Comparison of ENCODE assay signal across 8 cellular contexts in the genomic region with DNA sequence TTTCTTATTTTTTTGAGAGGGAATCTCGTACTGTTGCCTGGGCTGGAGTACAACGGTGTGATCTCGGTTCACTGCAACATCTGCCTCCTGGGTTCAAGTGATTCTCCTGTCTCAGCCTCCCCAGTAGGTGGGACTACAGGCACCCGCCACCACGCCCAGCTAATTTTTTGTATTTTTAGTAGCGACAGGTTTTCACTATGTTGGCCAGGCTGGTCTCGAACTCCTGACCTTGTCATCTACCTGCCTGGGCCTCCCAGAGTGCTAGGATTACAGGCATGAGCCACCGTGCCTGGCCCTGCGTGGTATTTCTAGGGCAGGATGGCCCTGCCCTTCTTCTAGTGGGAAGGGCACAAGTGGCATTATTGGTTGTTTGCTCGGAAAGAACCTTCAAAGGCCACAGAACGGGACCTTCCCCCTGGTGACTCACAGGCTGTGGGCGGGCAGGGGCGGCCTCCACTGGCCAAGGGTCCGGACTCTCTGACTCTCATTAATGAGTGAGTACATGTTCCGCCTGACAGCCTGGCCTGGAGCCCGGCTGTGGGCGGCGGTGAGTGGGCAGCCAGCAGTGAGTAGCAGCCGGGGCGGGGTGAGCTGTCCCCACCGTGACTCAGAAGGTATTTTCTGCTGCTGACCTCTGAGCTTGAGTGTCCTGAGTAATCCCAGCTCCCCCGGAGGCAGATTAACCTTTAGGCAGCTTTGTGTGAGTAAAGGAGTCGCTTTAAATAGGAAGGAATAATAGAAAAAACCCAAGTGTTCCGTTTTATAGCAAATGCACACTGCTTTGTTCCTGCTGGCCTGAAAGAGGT. TPM values are rescaled to one million over a fixed set of nuclear protein-coding genes. Genes with fewer than 3 reads are reported as not detected.
DNase-seq lines count a peak whose midpoint lies in the region; ATAC-seq, FAIRE-seq and TF ChIP-seq lines count a peak whose summit lies in the region.

No MANE protein-coding gene starts in this region.

- H3K4me3 Mint-ChIP-seq in CD14-positive monocyte: peak overlapping the region; percentile 75 to 83
- H3K4me3 Mint-ChIP-seq in T-helper 2 cell treated with Interferon-gamma antibody and Interleukin-4, amounts not matched to agents 5 μg/mL and 100 μg/mL, for 36 hours: peak overlapping the region; percentile 21

- peaks cover 0 to 3% (median 0%) of the 10 kb centered on the region in 3 donors for H3K27me3 Mint-ChIP-seq in CD14-positive monocyte (ENCODE audit: low read depth in 3 of 3)
- H3K27me3 Mint-ChIP-seq in T-helper 2 cell treated with Interferon-gamma antibody and Interleukin-4, amounts not matched to agents 5 μg/mL and 100 μg/mL, for 36 hours (ENCODE audit: low read depth): no peaks in the 10 kb centered on the region

- H3K4me1 Mint-ChIP-seq in CD14-positive monocyte: peaks cover 61% of the 10 kb centered on the region
- peaks cover 36% of the 10 kb centered on the region for H3K4me1 Mint-ChIP-seq in T-helper 2 cell treated with Interferon-gamma antibody and Interleukin-4, amounts not matched to agents 5 μg/mL and 100 μg/mL, for 36 hours (ENCODE audit: low read depth)

- peak overlapping the region; percentile 66 to 88 for H3K9ac ChIP-seq in K562 (ENCODE audit: insufficient read depth in 1 of 2, low read depth in 2 of 2, low read length in 2 of 2)
- peak overlapping the region; percentile 79 for H3K9ac ChIP-seq in skeletal muscle satellite cell (ENCODE audit: low read depth, low read length)

- TF ChIP-seq EP300 in K562 (IDR thresholded peaks at IDR 0.05; ENCODE audit: low read length): peak; percentile 79

- WGBS in K562 (ENCODE audit: insufficient coverage, low coverage, missing lambda C conversion rate): 2% methylated on average over 24 of the region's 24 CpGs

- H3K4me3 ChIP-seq in K562: peak overlapping the region; percentile 19
- peak overlapping the region; percentile 33 for H3K4me3 ChIP-seq in skeletal muscle satellite cell (ENCODE audit: low read length)

- in situ Hi-C loops in K562 (cut with MboI): no loop called here

- H3K4me2 ChIP-seq in K562 (ENCODE audit: insufficient read depth, low read length) (peak overlapping the region; percentile 71), skeletal muscle satellite cell (ENCODE audit: low read length) (peak overlapping the region; percentile 91)

- peaks cover 98% of the 10 kb centered on the region for H3K79me2 ChIP-seq in K562 (ENCODE audit: control insufficient read depth, insufficient read depth, low read length)

- peaks cover 18 to 30% of the 10 kb centered on the region in 2 donors for H3K36me3 Mint-ChIP-seq in CD14-positive monocyte
- peaks cover 9% of the 10 kb centered on the region for H3K36me3 Mint-ChIP-seq in T-helper 2 cell treated with Interferon-gamma antibody and Interleukin-4, amounts not matched to agents 5 μg/mL and 100 μg/mL, for 36 hours (ENCODE audit: low read depth)

- H3K4me1 ChIP-seq in K562 (replicated peaks in 1 of 2; ENCODE audit: control insufficient read depth in 2 of 2, insufficient read depth in 2 of 2, low read length in 2 of 2): peaks cover 63 to 91% of the 10 kb centered on the region in 2 experiments
- peaks cover 58% of the 10 kb centered on the region for H3K4me1 ChIP-seq in skeletal muscle satellite cell (ENCODE audit: control insufficient read depth, insufficient read depth, low read length)

- H3K9me3 ChIP-seq in K562 (replicated peaks; ENCODE audit: control insufficient read depth, insufficient read depth, low read depth, low read length) (no peaks in the 10 kb centered on the region), skeletal muscle satellite cell (replicated peaks; ENCODE audit: low read length) (no peaks in the 10 kb centered on the region)

- FAIRE-seq in K562 (lab: Jason Lieb, UNC): peak; percentile 96

- peaks cover 25% of the 10 kb centered on the region for H3K9me1 ChIP-seq in K562 (ENCODE audit: control insufficient read depth, insufficient read depth, low read length)

- H3K27me3 ChIP-seq in K562 (ENCODE audit: control insufficient read depth in 2 of 2, insufficient read depth in 2 of 2, low read length in 2 of 2): no peaks in the 10 kb centered on the region
- no peaks in the 10 kb centered on the region for H3K27me3 ChIP-seq in skeletal muscle satellite cell (ENCODE audit: control insufficient read depth, insufficient read depth, low read length)

- ATAC-seq in GM19351 (IDR thresholded peaks at IDR 0.05; ENCODE audit: unreplicated experiment) (peak; percentile 47), K562 (peak; percentile 91)

- intact Hi-C loops in CD14-positive monocyte (cut with micrococcal nuclease): loop anchor here in 1 of 2 donors (5.0 kb wide), 1 partner anchor 77 kb away; no protein-coding TSS in a partner anchor
- intact Hi-C loops in K562 (cut with micrococcal nuclease): loop anchor here (10.0 kb wide), 1 partner anchor 96 kb away; no protein-coding TSS in a partner anchor

- H4K20me1 ChIP-seq in K562 (replicated peaks; ENCODE audit: control insufficient read depth, insufficient read depth, low read length): peaks cover 61% of the 10 kb centered on the region

- BruUV-seq in K562 (replicated peaks; lab: Mats Ljungman, UMichigan): no TSS peak

- H3K36me3 ChIP-seq in K562 (ENCODE audit: control insufficient read depth, insufficient read depth, low read length) (peaks cover 31% of the 10 kb centered on the region; the same call in 2 of the 3 replicates), skeletal muscle satellite cell (ENCODE audit: insufficient read depth, low read length) (peaks cover 21% of the 10 kb centered on the region)

- H3K9me3 Mint-ChIP-seq in CD14-positive monocyte: peaks cover 0 to 2% (median 0%) of the 10 kb centered on the region in 7 donors
- no peaks in the 10 kb centered on the region for H3K9me3 Mint-ChIP-seq in T-helper 2 cell treated with Interferon-gamma antibody and Interleukin-4, amounts not matched to agents 5 μg/mL and 100 μg/mL, for 36 hours

- peak; percentile 39 to 56 for TF ChIP-seq RAD21 in K562 (CRISPR knock-in tag; conservative IDR thresholded peaks at IDR 0.05 in 1 of 2, IDR thresholded peaks at IDR 0.05 in 1 of 2)

- DNase-seq in CD14-positive monocyte (ENCODE audit: low spot score) (peak; percentile 99), HK-2 (ENCODE audit: unreplicated experiment) (peak; percentile 98), K562 (ENCODE audit: extremely low read depth in 1 of 4, low spot score in 3 of 4) (peak; percentile 74 to 97 (median 82)), iPS-NIHi11 (ENCODE audit: low spot score) (peak; percentile 68), SK-N-DZ (ENCODE audit: low spot score) (no peak)
- peak; percentile 94 for DNase-seq in T-helper 2 cell treated with Interferon-gamma antibody and Interleukin-4, amounts not matched to agents 5 μg/mL and 100 μg/mL, for 36 hours (ENCODE audit: low spot score)

- POLR2A ChIA-PET in K562 (lab: Yijun Ruan, JAX): interaction anchor here (0.6 to 2.0 kb wide), 8 partner anchors 9 to 732 kb away, joined by 3 to 8 read pairs (median 3); no protein-coding TSS in a partner anchor

- H3K27ac ChIP-seq in K562 (ENCODE audit: extremely low read depth, low read depth, low read length): peak overlapping the region; percentile 92

- H3K27ac Mint-ChIP-seq in CD14-positive monocyte: peak overlapping the region; percentile 99 to 100 (median 100)
- H3K27ac Mint-ChIP-seq in T-helper 2 cell treated with Interferon-gamma antibody and Interleukin-4, amounts not matched to agents 5 μg/mL and 100 μg/mL, for 36 hours: peak overlapping the region; percentile 49

- CTCF ChIA-PET in K562 (lab: Yijun Ruan, JAX; ENCODE audit: low intra/inter-chr PET ratio): no interaction called here

- no peak overlapping the region for H2AFZ ChIP-seq in K562 (ENCODE audit: low read depth, low read length)

- TF ChIP-seq CTCF in CD14-positive monocyte (IDR thresholded peaks at IDR 0.05) (no peak), K562 (IDR thresholded peaks at IDR 0.05 in 2 of 3, conservative IDR thresholded peaks at IDR 0.05 in 1 of 3; ENCODE audit: insufficient read depth in 2 of 3, low read depth in 1 of 3, low read length in 3 of 3) (peak; percentile 35 to 58 (median 39); a peak in 3 of 6 replicates)

- peak; percentile 61 for TF ChIP-seq POLR2A in K562 (conservative IDR thresholded peaks at IDR 0.05)

RNA-seq across cellular contexts. Expression of a gene that starts 5.1 kb away (rescaled TPM):
- polyA plus RNA-seq in CD14-positive monocyte (under 1 TPM; 0.32 to 0.75 TPM), K562 (2011; rRNA removed) (5.7 and 8.6 TPM in 2 replicates), K562 (2014; fragmentation: Illumina TruSeq; extraction: Trizol) (15.1 and 16.2 TPM in 2 replicates), K562 (2014; fragmentation: Nextera tagmentation; extraction: Ambion mirVana) (under 1 TPM; 0.32 to 0.51 TPM), K562 (2014; rRNA removed) (21.2 and 24.8 TPM in 2 replicates)
- 129 and 244 TPM in 2 replicates for total RNA-seq in K562 (2011; cell fraction: chromatin; rRNA removed; ENCODE audit: low replicate concordance)
- 98.9 and 104 TPM in 2 replicates for total RNA-seq in K562 (2011; cell fraction: nucleolus; rRNA removed)
- total RNA-seq in K562 (2011; cell fraction: nucleoplasm; rRNA removed): 68.3 and 74.5 TPM in 2 replicates
- total RNA-seq in K562 (2014; rRNA removed) (12.7 and 18.7 TPM in 2 replicates), K562 (2014; rRNA removed; fragmentation: Illumina TruSeq; extraction: Trizol) (10.0 and 10.5 TPM in 2 replicates), K562 (2015; rRNA removed; fragmentation: Illumina TruSeq; extraction: Trizol) (7.0 and 8.4 TPM in 2 replicates), K562 (2021) (66.2 and 66.5 TPM in 2 replicates)
- 4.8 and 11.5 TPM in 2 replicates for polyA plus RNA-seq in K562 (2011; cell fraction: cytosol; rRNA removed)
- 35.2 and 71.1 TPM in 2 replicates for polyA plus RNA-seq in K562 (2011; cell fraction: nucleus; rRNA removed)
- polyA plus RNA-seq in K562 (2012): 25.0 and 27.8 TPM in 2 replicates
- 14.5 and 24.1 TPM in 2 replicates for polyA minus RNA-seq in K562 (2011; rRNA and poly(A)+ RNA removed)
- 23.7 and 36.0 TPM in 2 replicates for polyA minus RNA-seq in K562 (2011; cell fraction: cytosol; rRNA and poly(A)+ RNA removed)
- 17.9 and 27.9 TPM in 2 replicates for polyA minus RNA-seq in K562 (2011; cell fraction: nucleus; rRNA and poly(A)+ RNA removed)
- 16.0 and 18.1 TPM in 2 replicates for total RNA-seq in skeletal muscle satellite cell (2012; rRNA removed)
- 14.9 and 22.7 TPM in 2 replicates for polyA plus RNA-seq in SK-N-DZ (2014; cell fraction: cytosol; rRNA removed)
- polyA plus RNA-seq in SK-N-DZ (2014; cell fraction: nucleus; rRNA removed): 73.6 and 154 TPM in 2 replicates

RNA-seq across cellular contexts. Expression of a gene that starts 17.5 kb away (rescaled TPM):
- polyA plus RNA-seq in CD14-positive monocyte: 10 to 100 TPM in 1 of 2 donors, 1 to 10 TPM in 1; 9.6 to 12.4 TPM
- 129 and 304 TPM in 2 replicates for total RNA-seq in K562 (2011; cell fraction: chromatin; rRNA removed; ENCODE audit: low replicate concordance)
- total RNA-seq in K562 (2011; cell fraction: nucleolus; rRNA removed): 133 and 146 TPM in 2 replicates
- 118 and 124 TPM in 2 replicates for total RNA-seq in K562 (2011; cell fraction: nucleoplasm; rRNA removed)
- total RNA-seq in K562 (2014; rRNA removed): 52.0 and 68.7 TPM in 2 replicates
- 23.3 and 28.0 TPM in 2 replicates for total RNA-seq in K562 (2014; rRNA removed; fragmentation: Illumina TruSeq; extraction: Trizol)
- total RNA-seq in K562 (2015; rRNA removed; fragmentation: Illumina TruSeq; extraction: Trizol): 35.9 and 36.9 TPM in 2 replicates
- 72.3 and 86.1 TPM in 2 replicates for total RNA-seq in K562 (2021)
- 34.9 and 55.0 TPM in 2 replicates for polyA plus RNA-seq in K562 (2011; rRNA removed)
- polyA plus RNA-seq in K562 (2011; cell fraction: cytosol; rRNA removed): 49.2 and 58.1 TPM in 2 replicates
- 226 and 232 TPM in 2 replicates for polyA plus RNA-seq in K562 (2011; cell fraction: nucleus; rRNA removed)
- 95.5 and 117 TPM in 2 replicates for polyA plus RNA-seq in K562 (2012)
- polyA plus RNA-seq in K562 (2014; fragmentation: Illumina TruSeq; extraction: Trizol): 82.1 and 90.4 TPM in 2 replicates
- polyA plus RNA-seq in K562 (2014; fragmentation: Nextera tagmentation; extraction: Ambion mirVana): 1 to 10 TPM; 1.2 to 1.6 TPM
- polyA plus RNA-seq in K562 (2014; rRNA removed): 47.5 and 48.7 TPM in 2 replicates
- polyA minus RNA-seq in K562 (2011; rRNA and poly(A)+ RNA removed): 42.6 and 42.8 TPM in 2 replicates
- 69.3 and 76.0 TPM in 2 replicates for polyA minus RNA-seq in K562 (2011; cell fraction: cytosol; rRNA and poly(A)+ RNA removed)
- polyA minus RNA-seq in K562 (2011; cell fraction: nucleus; rRNA and poly(A)+ RNA removed): 40.8 and 59.9 TPM in 2 replicates
- 128 and 142 TPM in 2 replicates for total RNA-seq in skeletal muscle satellite cell (2012; rRNA removed)
- polyA plus RNA-seq in SK-N-DZ (2014; cell fraction: cytosol; rRNA removed): 50.3 and 54.1 TPM in 2 replicates
- polyA plus RNA-seq in SK-N-DZ (2014; cell fraction: nucleus; rRNA removed): 93.0 and 103 TPM in 2 replicates
